Comparison of ENCODE assay signal across 8 cellular contexts in genomic region chr7:151340794-151341356, GRCh38. TPM values are rescaled to one million over a fixed set of nuclear protein-coding genes. Genes with fewer than 3 reads are reported as not detected.
DNase-seq lines count a peak whose midpoint lies in the region; ATAC-seq, FAIRE-seq and TF ChIP-seq lines count a peak whose summit lies in the region.

No MANE protein-coding gene starts in this region.

- peaks cover 8% of the 10 kb centered on the region for H3K4me1 ChIP-seq in Caco-2
- peaks cover 4 to 35% (median 19%) of the 10 kb centered on the region in 3 donors for H3K4me1 ChIP-seq in esophagus squamous epithelium
- peaks cover 0 to 13% (median 4%) of the 10 kb centered on the region in 3 donors for H3K4me1 ChIP-seq in pancreas

- no peaks in the 10 kb centered on the region for H3K9me3 Mint-ChIP-seq in Caco-2 (ENCODE audit: unreplicated experiment)

- H3K4me1 Mint-ChIP-seq in Caco-2 (ENCODE audit: low read depth, unreplicated experiment), result peaks cover 5% of the 10 kb centered on the region

- no peak for TF ChIP-seq POLR2A in esophagus squamous epithelium (IDR thresholded peaks at IDR 0.05)

- peak overlapping the region; percentile 74 for H3K27ac ChIP-seq in RWPE1
- H3K27ac ChIP-seq in esophagus squamous epithelium, result peak overlapping the region; percentile 66 to 91 (median 88)
- H3K27ac ChIP-seq in pancreas, result peak overlapping the region in 3 of 4 donors; percentile 23 to 84 (median 78)

- POLR2A ChIA-PET in Caco-2 (lab: Charles Lee) (interaction anchor here (0.6 to 1.3 kb wide), 7 partner anchors 10 to 396 kb away, joined by 3 to 9 read pairs (median 4); partner anchors contain the start of gene ABCF2), RWPE1 (lab: Yijun Ruan, JAX; ENCODE audit: low non-redundant PET) (interaction anchor here (0.5 kb wide), 1 partner anchor 12 kb away, joined by 3 read pairs; no protein-coding TSS in a partner anchor)

- 62 to 82% methylated on average over 9 to 12 of the region's 12 CpGs for WGBS in esophagus squamous epithelium, 2 donors
- WGBS in pancreas, 2 donors, result 39 to 44% methylated on average over 12 of the region's 12 CpGs

- H3K27me3 Mint-ChIP-seq in Caco-2 (ENCODE audit: insufficient read depth, unreplicated experiment), result no peaks in the 10 kb centered on the region

- H3K9me3 ChIP-seq in Caco-2 (no peaks in the 10 kb centered on the region), esophagus squamous epithelium (no peaks in the 10 kb centered on the region), pancreas (no peaks in the 10 kb centered on the region)

- no peaks in the 10 kb centered on the region for H3K27me3 ChIP-seq in Caco-2 (replicated peaks; ENCODE audit: control insufficient read depth, insufficient read depth, low read length)
- H3K27me3 ChIP-seq in esophagus squamous epithelium, result no peaks in the 10 kb centered on the region
- no peaks in the 10 kb centered on the region for H3K27me3 ChIP-seq in pancreas

- FAIRE-seq in pancreas (lab: Jason Lieb, UNC), result no peak

- no peak for TF ChIP-seq CTCF in Caco-2 (IDR thresholded peaks at IDR 0.05; ENCODE audit: insufficient read depth in 1 of 2, low read depth in 1 of 2, low read length in 1 of 2, severe bottlenecking in 1 of 2, unreplicated experiment in 1 of 2)
- TF ChIP-seq CTCF in RWPE1 (conservative IDR thresholded peaks at IDR 0.05; ENCODE audit: low read depth), result no peak
- no peak for TF ChIP-seq CTCF in esophagus squamous epithelium (IDR thresholded peaks at IDR 0.05)
- TF ChIP-seq CTCF in pancreas (IDR thresholded peaks at IDR 0.05), result no peak

- H3K4me3 ChIP-seq in Caco-2 (ENCODE audit: low read depth, low read length) (peak overlapping the region; percentile 85; the same call in 1 of the 2 replicates), esophagus squamous epithelium (peak overlapping the region; percentile 60 to 88 (median 86)), pancreas (peak overlapping the region in 2 of 4 donors; percentile 90 to 96)

- DNase-seq in Caco-2 (no peak), RWPE1 (ENCODE audit: low spot score) (peak; percentile 4), esophagus squamous epithelium (lab: John Stamatoyannopoulos, UW) (no peak), pancreas (no peak), A172 (ENCODE audit: low spot score) (no peak), NAMALWA (ENCODE audit: low spot score) (no peak), pons (ENCODE audit: low spot score) (no peak)
- DNase-seq in stimulated activated CD4-positive, alpha-beta T cell treated with anti-CD3 and anti-CD28 coated beads, Interleukin-12 subunit alpha, Interleukin-12 subunit beta, amount 100 ng/mL, for 4 hours, result no peak

- ATAC-seq in pancreas, result peak; percentile 8 to 11 (median 10)

- peak overlapping the region; percentile 75 for H3K4me3 Mint-ChIP-seq in Caco-2 (ENCODE audit: unreplicated experiment)

- intact Hi-C loops in Caco-2 (cut with micrococcal nuclease; ENCODE audit: unreplicated experiment), result loop anchor here (1.0 kb wide), 1 partner anchor 9 kb away; no protein-coding TSS in a partner anchor
- intact Hi-C loops in esophagus squamous epithelium (cut with DNase I), result no loop called here
- intact Hi-C loops in pancreas (cut with DNase I), result no loop called here

- H3K36me3 ChIP-seq in Caco-2 (ENCODE audit: control insufficient read depth, insufficient read depth, low read length) (peaks cover 2% of the 10 kb centered on the region), esophagus squamous epithelium (peaks cover 4 to 17% (median 4%) of the 10 kb centered on the region in 3 donors), pancreas (peaks cover 0 to 7% (median 0%) of the 10 kb centered on the region in 3 donors)

- CTCF ChIA-PET in Caco-2 (lab: Charles Lee), result interaction anchor here (0.6 to 3.3 kb wide), 6 partner anchors 9 to 503 kb away, joined by 3 to 12 read pairs (median 5); no protein-coding TSS in a partner anchor
- CTCF ChIA-PET in RWPE1 (lab: Yijun Ruan, JAX), result no interaction called here

- no peak overlapping the region for H3K27ac Mint-ChIP-seq in Caco-2 (ENCODE audit: unreplicated experiment)

- no TSS peak for BruUV-seq in Caco-2 (replicated peaks; lab: Mats Ljungman, UMichigan)

- peaks cover 14% of the 10 kb centered on the region for H3K36me3 Mint-ChIP-seq in Caco-2 (ENCODE audit: insufficient read depth, unreplicated experiment)

RNA-seq across cellular contexts. Expression of gene NUB1, which starts 0.7 kb away (rescaled TPM):
- 51.6 and 54.6 TPM in 2 replicates for total RNA-seq in Caco-2 (2022)
- total RNA-seq in esophagus squamous epithelium, result 10 to 100 TPM; 16.8 to 46.7 (median 26.1) TPM
- total RNA-seq in pancreas, result 10 to 100 TPM; 23.1 to 30.6 (median 24.0) TPM
- polyA plus RNA-seq in pancreas, result 10 to 100 TPM; 19.5 to 23.6 TPM
- total RNA-seq in A172 (2014; rRNA removed; shearing (Covaris generic)), result 48.5 and 58.0 TPM in 2 replicates
